17 cellular contexts compared by ENCODE assay signal in genomic region chr22:39389420-39389819, GRCh38. TPM values are rescaled to one million over a fixed set of nuclear protein-coding genes. Genes with fewer than 3 reads are reported as not detected.
DNase-seq lines count a peak whose midpoint lies in the region; ATAC-seq and FAIRE-seq lines count a peak whose summit lies in the region.
"Had no signal": no experiment of that assay in that cellular context is flagged by ENCODE, and none has a peak within 500 bp of the region (broad histone marks: within the 10 kb centered on the region; RNA-seq: fewer than 3 reads in every experiment).

No MANE protein-coding gene starts in this region.

- H3K4me3 ChIP-seq in right cardiac atrium (ENCODE audit: low read length) (no peak overlapping the region), small intestine (ENCODE audit: low read depth in 1 of 2, low read length in 2 of 2) (no peak overlapping the region)

- H3K4me3 Mint-ChIP-seq in T-helper 17 cell = no peak overlapping the region

- no peaks in the 10 kb centered on the region for H3K36me3 ChIP-seq in small intestine (ENCODE audit: control insufficient read depth in 2 of 2, insufficient read depth in 2 of 2, low read length in 2 of 2)
- H3K36me3 ChIP-seq: heart left ventricle, thoracic aorta, vagina had no signal

- DNase-seq in Right ventricle myocardium superior (peak; percentile 24), cardiac septum (ENCODE audit: low spot score) (no peak), T-helper 17 cell (no peak), right cardiac atrium (no peak), NCI-H1694 (lab: John Stamatoyannopoulos, UW) (no peak), small intestine (no peak), OCI-M1 (lab: John Stamatoyannopoulos, UW) (no peak)
- DNase-seq: DMS153, NCI-H1048, NCI-H1930 had no signal

- no peaks in the 10 kb centered on the region for H3K27me3 ChIP-seq in right cardiac atrium (ENCODE audit: control insufficient read depth, insufficient read depth)
- no peaks in the 10 kb centered on the region for H3K27me3 ChIP-seq in small intestine (ENCODE audit: control insufficient read depth in 2 of 2, insufficient read depth in 2 of 2, low read length in 2 of 2)
- H3K27me3 ChIP-seq: body of pancreas, heart left ventricle, vagina had no signal

- no peaks in the 10 kb centered on the region for H3K4me1 ChIP-seq in right cardiac atrium (ENCODE audit: control insufficient read depth, insufficient read depth, low read length)
- no peaks in the 10 kb centered on the region for H3K4me1 ChIP-seq in small intestine (ENCODE audit: control insufficient read depth in 2 of 2, insufficient read depth in 1 of 2, low read depth in 1 of 2, low read length in 1 of 2)

- H3K9me3 ChIP-seq in T-helper 17 cell (ENCODE audit: control insufficient read depth, low read length, poor library complexity, severe bottlenecking) = no peaks in the 10 kb centered on the region
- no peaks in the 10 kb centered on the region for H3K9me3 ChIP-seq in right cardiac atrium (ENCODE audit: control insufficient read depth, low read length)
- no peaks in the 10 kb centered on the region for H3K9me3 ChIP-seq in small intestine (ENCODE audit: control insufficient read depth, low read depth)
- H3K9me3 ChIP-seq: body of pancreas, heart left ventricle, spleen, thoracic aorta, vagina had no signal

- no peak for FAIRE-seq in small intestine (lab: Jason Lieb, UNC)
- FAIRE-seq: GM19239, HepG2 had no signal

- H3K4me1 Mint-ChIP-seq in T-helper 17 cell = peaks cover 9% of the 10 kb centered on the region

- peak overlapping the region; percentile 96 for H3K27ac Mint-ChIP-seq in T-helper 17 cell

- intact Hi-C loops in Right ventricle myocardium superior (cut with DNase I) = no loop called here
- intact Hi-C loops in cardiac septum (cut with DNase I) = no loop called here
- intact Hi-C loops in right cardiac atrium (cut with DNase I) = loop anchor here in 1 of 4 donors (10.0 kb wide), 1 partner anchor 115 kb away; the partner anchor contains the start of gene MIEF1

- no peaks in the 10 kb centered on the region for H3K27me3 Mint-ChIP-seq in T-helper 17 cell

- WGBS in right cardiac atrium = 73% methylated on average over 11 of the region's 11 CpGs
- WGBS in small intestine, 3 donors = 77 to 82% (median 81%) methylated on average over 11 of the region's 11 CpGs

- peak; percentile 64 for ATAC-seq in Right ventricle myocardium superior (ENCODE audit: poor library complexity)
- no peak for ATAC-seq in T-helper 17 cell
- ATAC-seq in right cardiac atrium = peak in 1 of 2 donors; percentile 36
- ATAC-seq: body of pancreas had no signal

- peak overlapping the region; percentile 70 for H3K27ac ChIP-seq in right cardiac atrium (ENCODE audit: low read length)
- H3K27ac ChIP-seq in small intestine (ENCODE audit: low read depth in 1 of 2, low read length in 1 of 2) = no peak overlapping the region
- H3K27ac ChIP-seq: body of pancreas, heart left ventricle, thoracic aorta had no signal

- no peaks in the 10 kb centered on the region for H3K36me3 Mint-ChIP-seq in T-helper 17 cell (ENCODE audit: low read depth)

RNA-seq across cellular contexts. Expression of gene TAB1, which starts 10.2 kb away (rescaled TPM):
- total RNA-seq in Right ventricle myocardium superior = 17.3 TPM
- 20.6 TPM for total RNA-seq in cardiac septum
- total RNA-seq in T-helper 17 cell = 10 to 100 TPM; 22.0 to 23.6 TPM
- 10 to 100 TPM; 14.9 to 18.7 (median 17.3) TPM for total RNA-seq in right cardiac atrium
- polyA plus RNA-seq in right cardiac atrium = 16.2 TPM
- 10 to 100 TPM; 11.1 to 17.1 (median 17.0) TPM for polyA plus RNA-seq in small intestine

RNA-seq across cellular contexts. Expression of gene SYNGR1, which starts 39.6 kb away (rescaled TPM):
- total RNA-seq in Right ventricle myocardium superior (32.2 TPM), cardiac septum (41.1 TPM), T-helper 17 cell (1 to 10 TPM in 1 of 2 donors, under 1 TPM in 1; 0.47 to 1.1 TPM), right cardiac atrium (10 to 100 TPM; 66.4 to 82.0 (median 70.5) TPM)
- polyA plus RNA-seq in right cardiac atrium (101 TPM), small intestine (10 to 100 TPM in 1 of 3 donors, 1 to 10 TPM in 1, not detected in 1; 1.4 to 10.7 TPM)

Comparison
In these comparisons a context has a peak if more than half of its experiments do, and no peak if none do; other contexts are left out.
1. RNA of gene SYNGR1, which starts 39.6 kb away (total RNA-seq): 66.4 to 82.0 TPM in right cardiac atrium, 41.1 TPM in cardiac septum (single experiment) and 32.2 TPM in Right ventricle myocardium superior (single experiment); 0.47 to 1.1 TPM in T-helper 17 cell; every median in the first group is over 10 times any median in the second.